Comparison of ENCODE assay signal across 11 cellular contexts in genomic region chr5:127373858-127374491, GRCh38.
DNase-seq lines count a peak whose midpoint lies in the region; ATAC-seq and TF ChIP-seq lines count a peak whose summit lies in the region.
"Had no signal": no experiment of that assay in that cellular context is flagged by ENCODE, and none has a peak within 500 bp of the region (broad histone marks: within the 10 kb centered on the region; RNA-seq: fewer than 3 reads in every experiment).

No MANE protein-coding gene starts in this region.

- in situ Hi-C loops in astrocyte of the cerebellum (cut with HindIII; ENCODE audit: low sequenced_read_pairs): no loop called here

- TF ChIP-seq POLR2A in NB4 (IDR thresholded peaks at IDR 0.05; ENCODE audit: extremely low read depth, insufficient read length): no peak

- ATAC-seq in HG03159 (IDR thresholded peaks at IDR 0.05; ENCODE audit: unreplicated experiment): no peak
- ATAC-seq: activated CD4-positive, alpha-beta T cell treated with anti-CD3 and anti-CD28 coated beads for 36 hours; naive thymus-derived CD4-positive, alpha-beta T cell had no signal

- H3K4me1 Mint-ChIP-seq in osteocyte (ENCODE audit: unreplicated experiment): peaks cover 36% of the 10 kb centered on the region
- H3K4me1 Mint-ChIP-seq: activated CD4-positive, alpha-beta T cell treated with anti-CD3 and anti-CD28 coated beads for 36 hours; naive thymus-derived CD4-positive, alpha-beta T cell had no signal

- no peaks in the 10 kb centered on the region for H3K27me3 Mint-ChIP-seq in osteocyte (ENCODE audit: unreplicated experiment)

- TF ChIP-seq CTCF in GM12875 (IDR thresholded peaks at IDR 0.05; ENCODE audit: borderline replicate concordance, insufficient read depth, low read depth, low read length) (peak; percentile 35; the same call in 1 of the 2 replicates), NB4 (IDR thresholded peaks at IDR 0.05; ENCODE audit: low read depth, low read length) (peak; percentile 54), astrocyte of the cerebellum (IDR thresholded peaks at IDR 0.05; ENCODE audit: low read depth, low read length, missing control alignments) (peak; percentile 21), osteocyte (IDR thresholded peaks at IDR 0.05) (peak; percentile 44)

- no peak overlapping the region for H3K27ac Mint-ChIP-seq in osteocyte (ENCODE audit: unreplicated experiment)
- H3K27ac Mint-ChIP-seq: activated CD4-positive, alpha-beta T cell treated with anti-CD3 and anti-CD28 coated beads for 36 hours; naive thymus-derived CD4-positive, alpha-beta T cell had no signal

- H3K4me3 ChIP-seq in GM12875 (ENCODE audit: low read depth, low read length) (no peak overlapping the region), NB4 (ENCODE audit: low read depth, low read length) (no peak overlapping the region), astrocyte of the cerebellum (ENCODE audit: low read depth, low read length) (no peak overlapping the region)
- H3K4me3 ChIP-seq: Peyer's patch had no signal

- DNase-seq in NB4 (ENCODE audit: low read depth) (peak; percentile 56), astrocyte of the cerebellum (ENCODE audit: low read depth) (no peak), osteocyte (ENCODE audit: extremely low spot score, unreplicated experiment) (no peak), inferior parietal cortex (ENCODE audit: extremely low spot score) (no peak), midbrain (lab: John Stamatoyannopoulos, UW) (no peak)
- DNase-seq: activated CD4-positive, alpha-beta T cell treated with anti-CD3 and anti-CD28 coated beads for 36 hours; activated naive CD4-positive, alpha-beta T cell treated with Interleukin-2 at 50 U/mL for 16 hours; naive thymus-derived CD4-positive, alpha-beta T cell; Peyer's patch had no signal

- H3K4me3 Mint-ChIP-seq in osteocyte (ENCODE audit: unreplicated experiment): no peak overlapping the region
- H3K4me3 Mint-ChIP-seq: activated CD4-positive, alpha-beta T cell treated with anti-CD3 and anti-CD28 coated beads for 36 hours; naive thymus-derived CD4-positive, alpha-beta T cell had no signal

- peaks cover 14% of the 10 kb centered on the region for H3K36me3 Mint-ChIP-seq in osteocyte (ENCODE audit: unreplicated experiment)
- H3K36me3 Mint-ChIP-seq: naive thymus-derived CD4-positive, alpha-beta T cell had no signal

- no peaks in the 10 kb centered on the region for H3K9me3 Mint-ChIP-seq in osteocyte (ENCODE audit: unreplicated experiment)
